In the genomic region with DNA sequence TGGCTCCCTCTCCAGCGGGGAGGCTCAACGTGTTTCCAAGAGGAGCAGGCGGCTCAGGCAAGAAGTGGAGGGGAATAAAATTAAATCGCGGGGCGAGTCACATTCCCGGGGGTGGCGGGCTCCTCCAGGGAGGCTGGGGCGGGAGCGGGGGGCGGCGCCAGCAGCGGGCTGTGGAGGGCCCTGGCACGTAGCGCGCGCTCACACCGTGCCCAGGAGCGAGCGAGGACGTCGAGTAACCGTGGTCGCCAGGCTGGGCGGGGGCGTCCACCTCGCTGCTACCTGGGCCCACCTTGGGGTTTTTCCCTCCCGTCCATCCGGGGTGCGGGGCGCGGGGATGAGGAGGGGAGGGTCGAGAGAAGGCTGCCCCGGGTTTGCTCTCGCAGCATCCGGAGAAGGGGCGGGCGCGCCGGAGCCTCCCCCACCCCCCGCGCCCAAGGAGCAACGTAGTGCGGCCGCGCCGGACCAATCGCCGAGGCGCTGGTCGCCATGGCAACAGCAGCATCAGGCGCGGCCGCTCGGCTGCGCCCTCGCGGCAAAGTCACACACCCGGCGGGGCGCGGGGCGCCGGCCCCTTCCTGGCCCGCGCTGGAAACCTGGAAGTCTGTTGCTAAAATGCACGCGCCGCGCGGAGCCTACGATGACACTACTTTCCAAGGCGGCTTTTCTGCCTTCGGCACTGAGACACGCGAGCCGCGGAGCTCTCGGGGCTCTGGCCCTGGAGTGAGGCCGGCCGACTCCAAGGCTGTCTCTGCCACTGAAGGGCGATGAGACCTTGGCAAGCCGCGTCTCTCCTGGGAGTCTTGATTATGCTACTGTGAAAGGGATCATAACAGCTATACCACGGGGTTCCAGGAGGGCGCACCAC, we compare ENCODE assay signal across 8 cellular contexts. TPM values are rescaled to one million over a fixed set of nuclear protein-coding genes. Genes with fewer than 3 reads are reported as not detected.
A peak's percentile ranks its signal among the peaks of the same experiment; 100 is the strongest.
DNase-seq lines count a peak whose midpoint lies in the region; ATAC-seq, FAIRE-seq and TF ChIP-seq lines count a peak whose summit lies in the region.

A gene (minus strand): TSS at position 388 of the 865 bp plus-strand sequence. CDS start 415 bp downstream, outside the sequence.

- TF ChIP-seq CTCF in gastrocnemius medialis (IDR thresholded peaks at IDR 0.05 in 4 of 5, conservative IDR thresholded peaks at IDR 0.05 in 1 of 5): no peak

- peak; percentile 66 for FAIRE-seq in GM18507 (lab: Jason Lieb, UNC)
- no peak for FAIRE-seq in HTR-8/SVneo (lab: Jason Lieb, UNC)

- ATAC-seq in HG02885 (IDR thresholded peaks at IDR 0.05; ENCODE audit: poor library complexity, unreplicated experiment) (peak; percentile 54), gastrocnemius medialis (no peak)

- peaks cover 14 to 21% (median 16%) of the 10 kb centered on the region in 3 donors for H3K27me3 ChIP-seq in gastrocnemius medialis

- H3K9me3 Mint-ChIP-seq in activated naive CD8-positive, alpha-beta T cell treated with anti-CD3 and anti-CD28 coated beads for 36 hours: no peaks in the 10 kb centered on the region

- peak; percentile 78 for DNase-seq in GM18507 (ENCODE audit: extremely low spot score, insufficient read length, low read depth)
- DNase-seq in RPMI8226: peak; percentile 93
- peak; percentile 76 for DNase-seq in activated naive CD8-positive, alpha-beta T cell treated with anti-CD3 and anti-CD28 coated beads for 36 hours
- peak; percentile 48 to 73 for DNase-seq in hippocampal formation (lab: John Stamatoyannopoulos, UW)
- DNase-seq in gastrocnemius medialis: no peak
- DNase-seq in amniotic stem cell (lab: John Stamatoyannopoulos, UW): no peak
- no peak for DNase-seq in HTR-8/SVneo (ENCODE audit: insufficient read length, low spot score)

- peaks cover 36% of the 10 kb centered on the region for H3K4me1 Mint-ChIP-seq in activated naive CD8-positive, alpha-beta T cell treated with anti-CD3 and anti-CD28 coated beads for 36 hours

- H3K27ac ChIP-seq in gastrocnemius medialis: no peak within 1 kb of the TSS

- H3K36me3 ChIP-seq in gastrocnemius medialis: no peaks in the 10 kb centered on the region

- H3K9me3 ChIP-seq in gastrocnemius medialis: no peaks in the 10 kb centered on the region

- H3K4me3 Mint-ChIP-seq in activated naive CD8-positive, alpha-beta T cell treated with anti-CD3 and anti-CD28 coated beads for 36 hours: peak within 1 kb of the TSS; percentile 81

- H3K27me3 Mint-ChIP-seq in activated naive CD8-positive, alpha-beta T cell treated with anti-CD3 and anti-CD28 coated beads for 36 hours: peaks cover 10% of the 10 kb centered on the region

- H3K4me1 ChIP-seq in gastrocnemius medialis: peaks cover 12 to 13% of the 10 kb centered on the region in 2 donors

- TF ChIP-seq POLR2A in gastrocnemius medialis (IDR thresholded peaks at IDR 0.05): no peak

- no peak within 1 kb of the TSS for H3K4me3 ChIP-seq in gastrocnemius medialis

- H3K36me3 Mint-ChIP-seq in activated naive CD8-positive, alpha-beta T cell treated with anti-CD3 and anti-CD28 coated beads for 36 hours: peaks cover 2% of the 10 kb centered on the region

- intact Hi-C loops in gastrocnemius medialis (cut with DNase I; ENCODE audit: low total_unique reads): no loop called here

- peak within 1 kb of the TSS; percentile 66 for H3K27ac Mint-ChIP-seq in activated naive CD8-positive, alpha-beta T cell treated with anti-CD3 and anti-CD28 coated beads for 36 hours

- in situ Hi-C loops in gastrocnemius medialis (cut with MboI; ENCODE audit: low sequenced_read_pairs in 4 of 4): no loop called here

RNA-seq across cellular contexts. Expression of the gene that starts here (rescaled TPM):
- total RNA-seq in activated naive CD8-positive, alpha-beta T cell treated with anti-CD3 and anti-CD28 coated beads for 36 hours: 10 to 100 TPM; 20.1 to 22.2 TPM
- 10 to 100 TPM; 15.2 to 31.3 (median 28.0) TPM for total RNA-seq in gastrocnemius medialis

Comparison
In these comparisons a context has a peak if more than half of its experiments do, and no peak if none do; other contexts are left out.
1. DNase-seq: peak in GM18507 (single experiment), RPMI8226 (single experiment), activated naive CD8-positive, alpha-beta T cell treated with anti-CD3 and anti-CD28 coated beads for 36 hours (single experiment) and hippocampal formation (2 of 2); none in gastrocnemius medialis (0 of 2), amniotic stem cell (single experiment) and HTR-8/SVneo (single experiment).